Comparison of ENCODE assay signal across 15 cellular contexts in the genomic region with DNA sequence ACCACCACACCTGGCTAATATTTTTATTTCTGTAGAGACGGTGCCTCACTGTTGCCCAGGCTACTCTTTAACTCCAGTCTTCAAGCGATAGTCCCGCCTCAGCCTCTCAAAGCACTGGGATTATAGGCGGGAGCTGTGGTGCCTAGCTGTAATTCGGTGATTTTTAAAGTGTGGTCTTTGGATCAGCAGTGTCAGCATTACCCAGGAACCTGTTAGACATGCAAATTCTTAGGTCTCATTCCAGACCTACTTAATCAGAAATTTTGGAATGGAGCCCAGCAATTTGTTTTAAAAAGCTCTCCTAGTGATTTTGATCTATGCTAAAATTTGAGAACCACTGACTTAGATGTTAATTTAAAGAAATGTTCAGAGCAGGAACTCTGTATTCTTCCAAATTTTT. TPM values are rescaled to one million over a fixed set of nuclear protein-coding genes. Genes with fewer than 3 reads are reported as not detected.
DNase-seq lines count a peak whose midpoint lies in the region; ATAC-seq, FAIRE-seq and TF ChIP-seq lines count a peak whose summit lies in the region.
"Had no signal": no experiment of that assay in that cellular context is flagged by ENCODE, and none has a peak within 500 bp of the region (broad histone marks: within the 10 kb centered on the region; RNA-seq: fewer than 3 reads in every experiment).

No MANE protein-coding gene starts in this region.

- no peak overlapping the region for H3K4me2 ChIP-seq in H9 (ENCODE audit: insufficient read depth, insufficient read length, low read length)
- H3K4me2 ChIP-seq: BLaER1 treated with 17β-estradiol and CSF1 and Interleukin-3, amounts not matched to agents 10 nM and 100 nM had no signal

- no peak overlapping the region for H2AFZ ChIP-seq in H9 (ENCODE audit: low read length)

- H4K91ac ChIP-seq in H9 (ENCODE audit: insufficient read length, low read depth, low read length), result no peak overlapping the region

- no peak overlapping the region for H3K56ac ChIP-seq in H9 (ENCODE audit: insufficient read length, low read depth, low read length)

- WGBS in spleen, 5 donors, result 92 to 99% (median 95%) methylated on average over 5 of the region's 5 CpGs
- no CpG with 5 or more reads among the region's 5 CpGs for WGBS in H9 (ENCODE audit: extremely low coverage, insufficient read length, low lambda C conversion rate)

- no peak for TF ChIP-seq CTCF in kidney (IDR thresholded peaks at IDR 0.05; ENCODE audit: borderline replicate concordance, extremely low read depth, insufficient read depth)
- TF ChIP-seq CTCF in spleen (IDR thresholded peaks at IDR 0.05 in 8 of 11, conservative IDR thresholded peaks at IDR 0.05 in 3 of 11), result no peak
- no peak for TF ChIP-seq CTCF in H9 (conservative IDR thresholded peaks at IDR 0.05)

- H2BK120ac ChIP-seq in H9 (ENCODE audit: low read depth, low read length, poor library complexity, severe bottlenecking), result no peak overlapping the region

- no peak for TF ChIP-seq POLR2A in spleen (IDR thresholded peaks at IDR 0.05)

- no peaks in the 10 kb centered on the region for H3K27me3 Mint-ChIP-seq in H9 (ENCODE audit: low read depth)
- H3K27me3 Mint-ChIP-seq: activated naive CD8-positive, alpha-beta T cell; stimulated activated memory B cell treated with anti-CD40 and anti-IgM and Interleukin-4, amounts not matched to agents 10 μg/mL and 1 μg/mL and 100 μg/mL, for 72 hours had no signal

- peaks cover 2 to 5% (median 4%) of the 10 kb centered on the region in 3 experiments; a peak in 3 of 7 replicates for H3K36me3 Mint-ChIP-seq in H9 (ENCODE audit: insufficient read depth in 1 of 3, low read depth in 3 of 3)
- H3K36me3 Mint-ChIP-seq: activated naive CD8-positive, alpha-beta T cell had no signal

- H3K9me3 Mint-ChIP-seq in H9, result no peaks in the 10 kb centered on the region
- H3K9me3 Mint-ChIP-seq: stimulated activated memory B cell treated with anti-CD40 and anti-IgM and Interleukin-4, amounts not matched to agents 10 μg/mL and 1 μg/mL and 100 μg/mL, for 72 hours had no signal

- H3K4ac ChIP-seq in H9 (ENCODE audit: low read depth, low read length), result no peak overlapping the region

- peak; percentile 76 for FAIRE-seq in kidney (lab: Jason Lieb, UNC)
- FAIRE-seq: GM12878 had no signal

- H3T11ph ChIP-seq in H9 (ENCODE audit: low read length), result no peak overlapping the region

- H3K9me3 ChIP-seq in HAP-1 (no peaks in the 10 kb centered on the region), kidney (ENCODE audit: control insufficient read depth in 1 of 2, low read length in 2 of 2) (no peaks in the 10 kb centered on the region), spleen (no peaks in the 10 kb centered on the region), H9 (ENCODE audit: control insufficient read depth, low read depth, low read length) (no peaks in the 10 kb centered on the region)
- H3K9me3 ChIP-seq: SJCRH30 had no signal

- ATAC-seq in GM21367 (IDR thresholded peaks at IDR 0.05; ENCODE audit: unreplicated experiment), result no peak
- ATAC-seq: GM12878; stimulated activated memory B cell treated with anti-CD40 and anti-IgM and Interleukin-4, amounts not matched to agents 10 μg/mL and 1 μg/mL and 100 μg/mL, for 72 hours had no signal

- peak; percentile 76 for DNase-seq in A172 (ENCODE audit: low spot score)
- peak; percentile 44 to 68 for DNase-seq in HAP-1 (ENCODE audit: low spot score in 2 of 2)
- peak; percentile 66 for DNase-seq in amniotic stem cell (lab: John Stamatoyannopoulos, UW)
- DNase-seq in kidney, result no peak
- no peak for DNase-seq in Kasumi-1 (lab: John Stamatoyannopoulos, UW)
- DNase-seq in spleen, result no peak
- no peak for DNase-seq in H9
- DNase-seq: NCI-H1694, SJCRH30 had no signal

- no peak overlapping the region for H3K23ac ChIP-seq in H9 (ENCODE audit: insufficient read length, low read depth, low read length)

- H3K4me3 ChIP-seq in HAP-1 (no peak overlapping the region), kidney (ENCODE audit: low read length in 2 of 2) (no peak overlapping the region), spleen (no peak overlapping the region)
- H3K4me3 ChIP-seq: BLaER1 treated with 17β-estradiol and CSF1 and Interleukin-3, amounts not matched to agents 10 nM and 100 nM; GM12878; lung; SJCRH30 had no signal

- H4K8ac ChIP-seq in H9 (replicated peaks; ENCODE audit: insufficient read length, low read depth, low read length), result no peak overlapping the region

- no peak overlapping the region for H2BK20ac ChIP-seq in H9 (ENCODE audit: low read depth, low read length, poor library complexity, severe bottlenecking)

- no peaks in the 10 kb centered on the region for H3K79me2 ChIP-seq in H9 (ENCODE audit: insufficient read depth, low read length)

- H3K27me3 ChIP-seq in HAP-1 (ENCODE audit: low read depth) (no peaks in the 10 kb centered on the region), spleen (replicated peaks in 1 of 7) (no peaks in the 10 kb centered on the region), H9 (ENCODE audit: insufficient read depth, low read length) (no peaks in the 10 kb centered on the region)
- H3K27me3 ChIP-seq: BLaER1 treated with 17β-estradiol and CSF1 and Interleukin-3, amounts not matched to agents 10 nM and 100 nM; SJCRH30 had no signal

- no peaks in the 10 kb centered on the region for H4K20me1 ChIP-seq in H9 (ENCODE audit: control insufficient read depth, insufficient read depth, insufficient read length)
- H4K20me1 ChIP-seq: BLaER1 treated with 17β-estradiol and CSF1 and Interleukin-3, amounts not matched to agents 10 nM and 100 nM had no signal

- no peak overlapping the region for H2BK15ac ChIP-seq in H9 (ENCODE audit: low read depth, low read length)

- H3K4me1 ChIP-seq in HAP-1 (peaks cover 10% of the 10 kb centered on the region), kidney (ENCODE audit: control insufficient read depth in 1 of 2, insufficient read depth in 1 of 2, low read depth in 1 of 2, low read length in 2 of 2) (no peaks in the 10 kb centered on the region), spleen (no peaks in the 10 kb centered on the region), H9 (ENCODE audit: insufficient read depth, low read length) (no peaks in the 10 kb centered on the region)
- H3K4me1 ChIP-seq: BLaER1 treated with 17β-estradiol and CSF1 and Interleukin-3, amounts not matched to agents 10 nM and 100 nM; SJCRH30 had no signal

- H2BK5ac ChIP-seq in H9 (ENCODE audit: insufficient read length, low read length), result no peak overlapping the region

- no peak overlapping the region for H3K14ac ChIP-seq in H9 (ENCODE audit: insufficient read depth, low read length)

- H3K23me2 ChIP-seq in H9 (ENCODE audit: insufficient read length, low read depth, low read length, poor library complexity, severe bottlenecking), result no peaks in the 10 kb centered on the region

- H3K27ac Mint-ChIP-seq in H9, result peak overlapping the region in 1 of 3 experiments; percentile 7; a peak in 2 of 7 replicates
- H3K27ac Mint-ChIP-seq: activated naive CD8-positive, alpha-beta T cell; stimulated activated memory B cell treated with anti-CD40 and anti-IgM and Interleukin-4, amounts not matched to agents 10 μg/mL and 1 μg/mL and 100 μg/mL, for 72 hours had no signal

- H3K79me1 ChIP-seq in H9 (ENCODE audit: insufficient read depth, low read depth, low read length, poor library complexity, severe bottlenecking), result no peaks in the 10 kb centered on the region

- in situ Hi-C loops in HAP-1 (cut with MboI; ENCODE audit: low sequenced_read_pairs), result no loop called here

- no peaks in the 10 kb centered on the region; the same call in 1 of the 2 replicates for H3K36me3 ChIP-seq in HAP-1 (replicated peaks)
- H3K36me3 ChIP-seq in kidney (ENCODE audit: control insufficient read depth in 1 of 2, insufficient read depth in 2 of 2, low read length in 2 of 2), result peaks cover 0 to 3% of the 10 kb centered on the region in 2 donors
- peaks cover 0 to 82% (median 14%) of the 10 kb centered on the region in 6 donors for H3K36me3 ChIP-seq in spleen
- H3K36me3 ChIP-seq: SJCRH30 had no signal

- no peak overlapping the region for H3K4me3 Mint-ChIP-seq in H9
- H3K4me3 Mint-ChIP-seq: activated naive CD8-positive, alpha-beta T cell; stimulated activated memory B cell treated with anti-CD40 and anti-IgM and Interleukin-4, amounts not matched to agents 10 μg/mL and 1 μg/mL and 100 μg/mL, for 72 hours had no signal

- H3K27ac ChIP-seq in kidney (ENCODE audit: low read depth in 2 of 2, low read length in 2 of 2) (no peak overlapping the region), spleen (no peak overlapping the region), H9 (ENCODE audit: insufficient read length, low read depth, low read length) (no peak overlapping the region)
- H3K27ac ChIP-seq: BLaER1 treated with 17β-estradiol and CSF1 and Interleukin-3, amounts not matched to agents 10 nM and 100 nM; SJCRH30 had no signal

- no peak overlapping the region for H2AK5ac ChIP-seq in H9 (ENCODE audit: insufficient read length, low read length)

- H3K18ac ChIP-seq in H9 (ENCODE audit: insufficient read length, low read depth, low read length), result no peak overlapping the region

- no peaks in the 10 kb centered on the region for H3K4me1 Mint-ChIP-seq in H9
- H3K4me1 Mint-ChIP-seq: stimulated activated memory B cell treated with anti-CD40 and anti-IgM and Interleukin-4, amounts not matched to agents 10 μg/mL and 1 μg/mL and 100 μg/mL, for 72 hours had no signal

- H2BK12ac ChIP-seq in H9 (ENCODE audit: insufficient read length, low read depth, low read length), result no peak overlapping the region

- H3K9ac ChIP-seq in kidney (ENCODE audit: low read length in 2 of 2) (no peak overlapping the region), H9 (ENCODE audit: extremely low read depth, insufficient read length, low read length) (no peak overlapping the region)
- H3K9ac ChIP-seq: BLaER1 treated with 17β-estradiol and CSF1 and Interleukin-3, amounts not matched to agents 10 nM and 100 nM had no signal

- intact Hi-C loops in kidney (cut with DNase I), result no loop called here
- intact Hi-C loops in spleen (cut with DNase I; ENCODE audit: low total_unique reads), result no loop called here

- H4K5ac ChIP-seq in H9 (ENCODE audit: insufficient read length, low read depth, low read length), result no peak overlapping the region

RNA-seq across cellular contexts. Expression of a gene that starts 51.9 kb away (rescaled TPM):
- total RNA-seq in A172 (2014; rRNA removed; shearing (Covaris generic)), result 141 and 160 TPM in 2 replicates
- total RNA-seq in kidney (117 TPM), spleen (10 to 100 TPM; 65.8 to 84.3 (median 73.1) TPM), H9 (2021) (34.5 and 37.5 TPM in 2 replicates)
- polyA plus RNA-seq in kidney (ENCODE audit: insufficient read depth, low read depth, low replicate concordance) (29.8 TPM), spleen (10 to 100 TPM; 21.5 to 27.8 (median 26.1) TPM)

Comparison
In these comparisons a context has a peak if more than half of its experiments do, and no peak if none do; other contexts are left out.
1. DNase-seq: peak in A172 (single experiment), HAP-1 (2 of 2) and amniotic stem cell (single experiment); none in kidney (single experiment), Kasumi-1 (0 of 2), spleen (single experiment) and H9 (single experiment).